Comparison of ENCODE assay signal across 1 cellular context in genomic region chr20:10498196-10498595, GRCh38.
TF ChIP-seq lines count a peak whose summit lies in the region.

No MANE protein-coding gene starts in this region.

TF ChIP-seq in HEK293, 187 proteins besides CTCF, POLR2A, EP300 and RAD21 (continued from another document):
- TF ChIP-seq PRDM10 (tag by site-specific recombination; IDR thresholded peaks at IDR 0.05) = peak; percentile 89
